24 cellular contexts compared by ENCODE assay signal in genomic region chr12:95195122-95195521, GRCh38. TPM values are rescaled to one million over a fixed set of nuclear protein-coding genes. Genes with fewer than 3 reads are reported as not detected.
A peak's percentile ranks its signal among the peaks of the same experiment; 100 is the strongest.
DNase-seq lines count a peak whose midpoint lies in the region; ATAC-seq and TF ChIP-seq lines count a peak whose summit lies in the region.
"Had no signal": no experiment of that assay in that cellular context is flagged by ENCODE, and none has a peak within 500 bp of the region (broad histone marks: within the 10 kb centered on the region; RNA-seq: fewer than 3 reads in every experiment).

No MANE protein-coding gene starts in this region.

- no peaks in the 10 kb centered on the region for H3K9me3 Mint-ChIP-seq in WTC11
- H3K9me3 Mint-ChIP-seq: CD4-positive, alpha-beta T cell had no signal

- no peaks in the 10 kb centered on the region for H3K36me3 Mint-ChIP-seq in WTC11

- H3K27ac Mint-ChIP-seq in WTC11, result peak overlapping the region; percentile 95
- H3K27ac Mint-ChIP-seq: CD4-positive, alpha-beta T cell had no signal

- no peaks in the 10 kb centered on the region for H3K27me3 Mint-ChIP-seq in WTC11 (ENCODE audit: low read depth)
- H3K27me3 Mint-ChIP-seq: CD4-positive, alpha-beta T cell had no signal

- ATAC-seq in WTC11 (peak; percentile 70), GM18861 (IDR thresholded peaks at IDR 0.05; ENCODE audit: unreplicated experiment) (no peak)

- H3K4me3 Mint-ChIP-seq in WTC11, result no peak overlapping the region
- H3K4me3 Mint-ChIP-seq: CD4-positive, alpha-beta T cell had no signal

- no peak for TF ChIP-seq CTCF in WTC11 (IDR thresholded peaks at IDR 0.05)

- peak; percentile 30 for DNase-seq in H7
- DNase-seq in NCI-H69 (lab: John Stamatoyannopoulos, UW), result peak; percentile 86
- DNase-seq in WTC11 (ENCODE audit: low spot score), result no peak
- DNase-seq in MG63, result no peak
- DNase-seq in activated CD4-positive, CD25-positive, alpha-beta regulatory T cell (lab: John Stamatoyannopoulos, UW), result no peak
- DNase-seq in NCI-H1105 (lab: John Stamatoyannopoulos, UW), result no peak
- DNase-seq: AML-193; CD4-positive, alpha-beta T cell; COR-L47; IMR-90; KG1; MM.1S; NCI-H1417; NCI-H1694; NCI-H2081 treated with DMSO at 0.1 percent for 48 hours; NCI-H2171 treated with DMSO at 0.1 percent for 48 hours; NCI-H345; NCI-H524; NCI-H774; Peyer's patch; SHP77 treated with DMSO at 0.1 percent for 48 hours; T-helper 1 cell had no signal

- POLR2A ChIA-PET in WTC11 (lab: Charles Lee), result interaction anchor here (1.7 kb wide), 1 partner anchor 23 kb away, joined by 5 read pairs; the partner anchor contains the start of genes FGD6 and VEZT

- H3K4me3 ChIP-seq in H7 (ENCODE audit: insufficient read depth, low read depth, low read length) (no peak overlapping the region), MG63 (no peak overlapping the region)
- H3K4me3 ChIP-seq: BLaER1 treated with 17β-estradiol and CSF1 and Interleukin-3, amounts not matched to agents 10 nM and 100 nM; Peyer's patch had no signal

- CTCF ChIA-PET in WTC11 (lab: Charles Lee), result no interaction called here

- no peaks in the 10 kb centered on the region for H3K9me3 ChIP-seq in MG63
- H3K9me3 ChIP-seq: Peyer's patch had no signal

- H3K4me1 Mint-ChIP-seq in WTC11, result peaks cover 38% of the 10 kb centered on the region

- H3K27me3 ChIP-seq in H7 (ENCODE audit: control insufficient read depth, insufficient read depth, low read length) (no peaks in the 10 kb centered on the region), MG63 (no peaks in the 10 kb centered on the region; the same call in 1 of the 2 replicates)
- H3K27me3 ChIP-seq: BLaER1 treated with 17β-estradiol and CSF1 and Interleukin-3, amounts not matched to agents 10 nM and 100 nM; Peyer's patch had no signal

- H3K36me3 ChIP-seq in H7 (replicated peaks; ENCODE audit: control insufficient read depth, insufficient read depth, low read length), result no peaks in the 10 kb centered on the region
- no peaks in the 10 kb centered on the region for H3K36me3 ChIP-seq in MG63
- H3K36me3 ChIP-seq: Peyer's patch had no signal

TF ChIP-seq in WTC11, 78 proteins besides CTCF, POLR2A, EP300 and RAD21:
- TF ChIP-seq ATF1 (CRISPR knock-in tag; IDR thresholded peaks at IDR 0.05) (no peak), ZSCAN18 (CRISPR knock-in tag; IDR thresholded peaks at IDR 0.05) (no peak), GRHL2 (CRISPR knock-in tag; IDR thresholded peaks at IDR 0.05; ENCODE audit: insufficient replicate concordance, severe bottlenecking) (no peak)

RNA-seq across cellular contexts. Expression of gene FGD6, which starts 22.1 kb away (rescaled TPM):
- 11.1 and 16.1 TPM in 2 replicates for total RNA-seq in H7 (2014; rRNA removed; shearing (Covaris generic))
- total RNA-seq in WTC11 (2021), result 24.2 to 28.2 TPM (median 24.4 TPM) in 3 replicates
- total RNA-seq in MG63 (2014; rRNA removed; shearing (Covaris generic); ENCODE audit: low replicate concordance), result 0.40 and 0.91 TPM in 2 replicates

RNA-seq across cellular contexts. Expression of gene VEZT, which starts 22.5 kb away (rescaled TPM):
- 53.3 and 61.3 TPM in 2 replicates for total RNA-seq in H7 (2014; rRNA removed; shearing (Covaris generic))
- 51.5 to 54.5 TPM (median 53.9 TPM) in 3 replicates for total RNA-seq in WTC11 (2021)
- 26.4 and 31.4 TPM in 2 replicates for total RNA-seq in MG63 (2014; rRNA removed; shearing (Covaris generic); ENCODE audit: low replicate concordance)

Comparison
In these comparisons a context has a peak if more than half of its experiments do, and no peak if none do; other contexts are left out.
1. DNase-seq: peak in H7 (single experiment) and NCI-H69 (single experiment); none in WTC11 (single experiment), MG63 (single experiment), activated CD4-positive, CD25-positive, alpha-beta regulatory T cell (0 of 4) and NCI-H1105 (single experiment).